8 cellular contexts compared by ENCODE assay signal in genomic region chr11:4636962-4637661, GRCh38. TPM values are rescaled to one million over a fixed set of nuclear protein-coding genes. Genes with fewer than 3 reads are reported as not detected.
DNase-seq lines count a peak whose midpoint lies in the region; ATAC-seq and TF ChIP-seq lines count a peak whose summit lies in the region.

Gene OR51D1, plus strand, starts transcription at chr11:4637477. Its CDS starts 2,314 bp downstream, at chr11:4639791.

- no peaks in the 10 kb centered on the region for H3K4me1 ChIP-seq in HUES48 (ENCODE audit: control insufficient read depth, insufficient read depth, low read length)
- H3K4me1 ChIP-seq in OCI-LY1 (ENCODE audit: insufficient read depth, low read length, severe bottlenecking): no peaks in the 10 kb centered on the region
- no peaks in the 10 kb centered on the region for H3K4me1 ChIP-seq in fibroblast of lung (ENCODE audit: control insufficient read depth, extremely low read depth, insufficient read depth, low read length)

- H3K9me3 Mint-ChIP-seq in natural killer cell treated with Interleukin-12 subunit alpha and Interleukin-12 subunit beta and Interleukin-15 and Interleukin-18, amount 100 ng/mL, for 72 hours: no peaks in the 10 kb centered on the region

- H3K4me3 Mint-ChIP-seq in natural killer cell treated with Interleukin-12 subunit alpha and Interleukin-12 subunit beta and Interleukin-15 and Interleukin-18, amount 100 ng/mL, for 72 hours: no peak within 1 kb of the TSS

- H3K27ac Mint-ChIP-seq in natural killer cell treated with Interleukin-12 subunit alpha and Interleukin-12 subunit beta and Interleukin-15 and Interleukin-18, amount 100 ng/mL, for 72 hours: no peak within 1 kb of the TSS

- no peaks in the 10 kb centered on the region for H3F3A ChIP-seq in OCI-LY1 (ENCODE audit: insufficient read depth, low read length)

- TF ChIP-seq CTCF in OCI-LY1 (IDR thresholded peaks at IDR 0.05; ENCODE audit: low read length): peak; percentile 86
- peak; percentile 96 for TF ChIP-seq CTCF in fibroblast of lung (conservative IDR thresholded peaks at IDR 0.05 in 1 of 2, IDR thresholded peaks at IDR 0.05 in 1 of 2; ENCODE audit: low read depth in 1 of 2, low read length in 2 of 2)

- no peak within 1 kb of the TSS for H3K9ac ChIP-seq in HUES48 (ENCODE audit: low read depth, low read length)
- no peak within 1 kb of the TSS for H3K9ac ChIP-seq in OCI-LY1 (ENCODE audit: low read length)
- H3K9ac ChIP-seq in fibroblast of lung (ENCODE audit: insufficient read depth, low read length): no peak within 1 kb of the TSS

- H3K4me3 ChIP-seq in HUES48 (ENCODE audit: low read depth, low read length): peak within 1 kb of the TSS; percentile 43
- no peak within 1 kb of the TSS for H3K4me3 ChIP-seq in OCI-LY1 (ENCODE audit: low read depth, low read length, poor library complexity, severe bottlenecking)
- H3K4me3 ChIP-seq in fibroblast of lung (replicated peaks in 1 of 4; ENCODE audit: control extremely low read depth in 1 of 4, insufficient read depth in 1 of 4, low read depth in 3 of 4, low read length in 4 of 4): no peak within 1 kb of the TSS

- ATAC-seq in GM21526 (IDR thresholded peaks at IDR 0.05; ENCODE audit: low FRiP score, unreplicated experiment): peak; percentile 89
- peak; percentile 80 to 87 for ATAC-seq in natural killer cell treated with Interleukin-12 subunit alpha and Interleukin-12 subunit beta and Interleukin-15 and Interleukin-18, amount 100 ng/mL, for 72 hours

- no peaks in the 10 kb centered on the region for H3K4me1 Mint-ChIP-seq in natural killer cell treated with Interleukin-12 subunit alpha and Interleukin-12 subunit beta and Interleukin-15 and Interleukin-18, amount 100 ng/mL, for 72 hours (ENCODE audit: low read depth in 2 of 2)

- H4K20me1 ChIP-seq in OCI-LY1 (ENCODE audit: insufficient read depth, low read length): no peaks in the 10 kb centered on the region
- H4K20me1 ChIP-seq in fibroblast of lung (ENCODE audit: control insufficient read depth, extremely low read depth, insufficient read depth, low read length): no peaks in the 10 kb centered on the region

- H3K27ac ChIP-seq in HUES48 (ENCODE audit: low read depth, low read length): no peak within 1 kb of the TSS
- H3K27ac ChIP-seq in OCI-LY1 (ENCODE audit: low read depth, low read length, poor library complexity, severe bottlenecking): no peak within 1 kb of the TSS
- H3K27ac ChIP-seq in fibroblast of lung (ENCODE audit: insufficient read depth, low read length): no peak within 1 kb of the TSS

- peaks cover 9% of the 10 kb centered on the region for H3K27me3 ChIP-seq in HUES48 (ENCODE audit: control insufficient read depth, insufficient read depth, low read length)
- no peaks in the 10 kb centered on the region for H3K27me3 ChIP-seq in OCI-LY1 (ENCODE audit: insufficient read depth, low read length)
- H3K27me3 ChIP-seq in fibroblast of lung (ENCODE audit: control insufficient read depth, insufficient read depth, low read length): no peaks in the 10 kb centered on the region

- no peaks in the 10 kb centered on the region for H3K9me2 ChIP-seq in OCI-LY1 (ENCODE audit: low read depth, low read length)

- H3K4me2 ChIP-seq in OCI-LY1 (ENCODE audit: low read length) (no peak within 1 kb of the TSS), fibroblast of lung (ENCODE audit: extremely low read depth, insufficient read depth, low read length) (peak within 1 kb of the TSS; percentile 11)

- H3K36me3 ChIP-seq in HUES48 (ENCODE audit: control insufficient read depth, insufficient read depth, low read length) (no peaks in the 10 kb centered on the region), OCI-LY1 (ENCODE audit: insufficient read depth, low read length) (no peaks in the 10 kb centered on the region), fibroblast of lung (ENCODE audit: control insufficient read depth, insufficient read depth, low read length) (no peaks in the 10 kb centered on the region)

- DNase-seq in DMS53 treated with DMSO at 0.1 percent for 48 hours (lab: John Stamatoyannopoulos, UW; ENCODE audit: unreplicated experiment): peak; percentile 81
- peak; percentile 60 for DNase-seq in activated T-cell treated with anti-CD3 and anti-CD28 coated beads for 24 hours (ENCODE audit: low read depth)
- DNase-seq in fibroblast of lung (ENCODE audit: low read depth in 2 of 2): peak; percentile 37 to 59
- DNase-seq in natural killer cell treated with Interleukin-12 subunit alpha and Interleukin-12 subunit beta and Interleukin-15 and Interleukin-18, amount 100 ng/mL, for 72 hours (ENCODE audit: low spot score): peak; percentile 80
- peak; percentile 57 for DNase-seq in stimulated activated naive CD4-positive, alpha-beta T cell treated with Interleukin-2 at 50 U/mL for 16 hours (lab: John Stamatoyannopoulos, UW)

- H3K9me3 ChIP-seq in HUES48 (ENCODE audit: control insufficient read depth, insufficient read depth, low read length): no peaks in the 10 kb centered on the region
- H3K9me3 ChIP-seq in OCI-LY1 (ENCODE audit: low read length): no peaks in the 10 kb centered on the region
- no peaks in the 10 kb centered on the region for H3K9me3 ChIP-seq in fibroblast of lung (ENCODE audit: control insufficient read depth, insufficient read depth, low read depth, low read length)

- H3K79me2 ChIP-seq in OCI-LY1 (ENCODE audit: insufficient read depth, low read length) (no peaks in the 10 kb centered on the region), fibroblast of lung (ENCODE audit: control insufficient read depth, insufficient read depth, low read length) (no peaks in the 10 kb centered on the region)

- peaks cover 13 to 18% of the 10 kb centered on the region in 2 donors for H3K27me3 Mint-ChIP-seq in natural killer cell treated with Interleukin-12 subunit alpha and Interleukin-12 subunit beta and Interleukin-15 and Interleukin-18, amount 100 ng/mL, for 72 hours

- H2AFZ ChIP-seq in OCI-LY1 (ENCODE audit: low read length) (no peak within 1 kb of the TSS), fibroblast of lung (ENCODE audit: low read length) (peak within 1 kb of the TSS; percentile 6)

- no peaks in the 10 kb centered on the region for H3K36me3 Mint-ChIP-seq in natural killer cell treated with Interleukin-12 subunit alpha and Interleukin-12 subunit beta and Interleukin-15 and Interleukin-18, amount 100 ng/mL, for 72 hours

RNA-seq across cellular contexts. Expression of gene OR51D1, which starts in this region (rescaled TPM):
- not detected in 2 replicates for total RNA-seq in fibroblast of lung
- not detected in 2 replicates for polyA plus RNA-seq in fibroblast of lung
- not detected in 2 replicates for polyA plus RNA-seq in fibroblast of lung (2012)
- polyA minus RNA-seq in fibroblast of lung (ENCODE audit: low replicate concordance): not detected in 2 replicates
- total RNA-seq in natural killer cell treated with Interleukin-12 subunit alpha and Interleukin-12 subunit beta and Interleukin-15 and Interleukin-18, amount 100 ng/mL, for 72 hours: not detected

Comparison
In these comparisons a context has a peak if more than half of its experiments do, and no peak if none do; other contexts are left out.
1. Peak in DNase-seq and H3K4me2 ChIP-seq in fibroblast of lung; RNA of the gene not detected or under 1 TPM.
2. Peak in DNase-seq and ATAC-seq in natural killer cell treated with Interleukin-12 subunit alpha and Interleukin-12 subunit beta and Interleukin-15 and Interleukin-18, amount 100 ng/mL, for 72 hours; RNA of the gene not detected or under 1 TPM.